ENCODE assay signal across 1 cellular context in the genomic region with DNA sequence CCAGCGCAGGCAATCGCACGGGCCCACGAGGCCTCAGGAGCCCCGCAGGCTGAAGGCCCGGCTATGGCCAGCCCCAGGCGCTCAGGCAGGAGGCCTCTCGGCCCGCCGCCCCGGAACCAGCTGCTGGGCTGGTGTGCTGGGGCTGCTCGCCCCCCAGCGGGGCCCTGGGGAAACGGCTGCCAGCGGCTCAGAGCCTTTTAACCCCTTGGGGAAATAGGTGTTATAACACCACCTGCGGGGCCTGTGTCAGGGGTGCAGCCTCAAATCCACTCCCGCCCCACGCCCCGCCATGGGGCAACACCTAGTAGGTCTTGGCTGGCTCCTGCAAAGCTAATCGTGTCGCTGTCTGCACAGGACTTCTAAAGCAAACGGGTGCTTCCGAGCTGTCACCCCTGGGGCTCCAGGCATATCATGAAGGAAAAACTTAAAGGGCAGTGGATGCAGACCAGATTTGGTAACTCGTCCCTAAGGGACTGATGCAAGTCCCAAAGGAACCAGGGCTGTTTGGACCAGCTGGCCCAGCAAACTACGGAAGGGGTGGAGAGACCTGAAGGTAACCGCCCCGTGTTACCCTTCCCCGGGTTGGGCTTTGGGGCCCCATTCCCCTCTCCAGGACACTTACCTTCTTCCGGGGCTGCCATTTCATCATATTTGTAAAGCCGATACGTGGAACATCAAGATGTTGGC.
TF ChIP-seq lines count a peak whose summit lies in the region.

No MANE protein-coding gene starts in this region.

TF ChIP-seq in HepG2, 621 proteins besides CTCF, POLR2A, EP300 and RAD21 (continued from another document and continues in another):
- TF ChIP-seq, protein P1, sequence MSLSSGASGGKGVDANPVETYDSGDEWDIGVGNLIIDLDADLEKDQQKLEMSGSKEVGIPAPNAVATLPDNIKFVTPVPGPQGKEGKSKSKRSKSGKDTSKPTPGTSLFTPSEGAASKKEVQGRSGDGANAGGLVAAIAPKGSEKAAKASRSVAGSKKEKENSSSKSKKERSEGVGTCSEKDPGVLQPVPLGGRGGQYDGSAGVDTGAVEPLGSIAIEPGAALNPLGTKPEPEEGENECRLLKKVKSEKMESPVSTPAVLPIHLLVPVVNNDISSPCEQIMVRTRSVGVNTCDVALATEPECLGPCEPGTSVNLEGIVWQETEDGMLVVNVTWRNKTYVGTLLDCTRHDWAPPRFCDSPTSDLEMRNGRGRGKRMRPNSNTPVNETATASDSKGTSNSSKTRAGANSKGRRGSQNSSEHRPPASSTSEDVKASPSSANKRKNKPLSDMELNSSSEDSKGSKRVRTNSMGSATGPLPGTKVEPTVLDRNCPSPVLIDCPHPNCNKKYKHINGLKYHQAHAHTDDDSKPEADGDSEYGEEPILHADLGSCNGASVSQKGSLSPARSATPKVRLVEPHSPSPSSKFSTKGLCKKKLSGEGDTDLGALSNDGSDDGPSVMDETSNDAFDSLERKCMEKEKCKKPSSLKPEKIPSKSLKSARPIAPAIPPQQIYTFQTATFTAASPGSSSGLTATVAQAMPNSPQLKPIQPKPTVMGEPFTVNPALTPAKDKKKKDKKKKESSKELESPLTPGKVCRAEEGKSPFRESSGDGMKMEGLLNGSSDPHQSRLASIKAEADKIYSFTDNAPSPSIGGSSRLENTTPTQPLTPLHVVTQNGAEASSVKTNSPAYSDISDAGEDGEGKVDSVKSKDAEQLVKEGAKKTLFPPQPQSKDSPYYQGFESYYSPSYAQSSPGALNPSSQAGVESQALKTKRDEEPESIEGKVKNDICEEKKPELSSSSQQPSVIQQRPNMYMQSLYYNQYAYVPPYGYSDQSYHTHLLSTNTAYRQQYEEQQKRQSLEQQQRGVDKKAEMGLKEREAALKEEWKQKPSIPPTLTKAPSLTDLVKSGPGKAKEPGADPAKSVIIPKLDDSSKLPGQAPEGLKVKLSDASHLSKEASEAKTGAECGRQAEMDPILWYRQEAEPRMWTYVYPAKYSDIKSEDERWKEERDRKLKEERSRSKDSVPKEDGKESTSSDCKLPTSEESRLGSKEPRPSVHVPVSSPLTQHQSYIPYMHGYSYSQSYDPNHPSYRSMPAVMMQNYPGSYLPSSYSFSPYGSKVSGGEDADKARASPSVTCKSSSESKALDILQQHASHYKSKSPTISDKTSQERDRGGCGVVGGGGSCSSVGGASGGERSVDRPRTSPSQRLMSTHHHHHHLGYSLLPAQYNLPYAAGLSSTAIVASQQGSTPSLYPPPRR (CRISPR knock-in tag; IDR thresholded peaks at IDR 0.05; ENCODE audit: borderline replicate concordance): no peak
- TF ChIP-seq REPIN1 (CRISPR knock-in tag; IDR thresholded peaks at IDR 0.05; ENCODE audit: borderline replicate concordance, low read depth) (peak; percentile 80; the same call in 1 of the 2 replicates), KMT2A (CRISPR knock-in tag; IDR thresholded peaks at IDR 0.05) (peak; percentile 39; the same call in 1 of the 2 replicates), ZNF562 (CRISPR knock-in tag; IDR thresholded peaks at IDR 0.05; ENCODE audit: borderline replicate concordance) (no peak), BORCS8-MEF2B (CRISPR knock-in tag; IDR thresholded peaks at IDR 0.05) (0 out of 2 replicates have a peak, but pooled peaks have one; percentile 26), PTBP1 (IDR thresholded peaks at IDR 0.05; ENCODE audit: low read depth, low read length, poor library complexity, severe bottlenecking) (no peak), PPARG (CRISPR knock-in tag; conservative IDR thresholded peaks at IDR 0.05) (no peak), BHLHE40 (IDR thresholded peaks at IDR 0.05; ENCODE audit: low read length) (0 out of 2 replicates have a peak, but pooled peaks have one; percentile 31), ZKSCAN1 (IDR thresholded peaks at IDR 0.05; ENCODE audit: low read length) (peak; percentile 51), RELA (CRISPR knock-in tag; IDR thresholded peaks at IDR 0.05) (no peak), RBM39 (IDR thresholded peaks at IDR 0.05; ENCODE audit: low read depth, low read length, poor library complexity, severe bottlenecking) (peak; percentile 85), ZBTB38 (CRISPR knock-in tag; IDR thresholded peaks at IDR 0.05) (peak; percentile 73), ZNF790 (CRISPR knock-in tag; IDR thresholded peaks at IDR 0.05; ENCODE audit: borderline replicate concordance) (no peak), RXRB (CRISPR knock-in tag; IDR thresholded peaks at IDR 0.05; ENCODE audit: borderline replicate concordance) (no peak; the same call in none of the 2 replicates), ZSCAN29 (CRISPR knock-in tag; conservative IDR thresholded peaks at IDR 0.05) (no peak), ETV5 (CRISPR knock-in tag; IDR thresholded peaks at IDR 0.05; ENCODE audit: borderline replicate concordance) (peak; percentile 54; the same call in 1 of the 2 replicates), KDM4B (CRISPR knock-in tag; IDR thresholded peaks at IDR 0.05) (no peak; the same call in 1 of the 2 replicates), PHF8 (CRISPR knock-in tag; IDR thresholded peaks at IDR 0.05) (peak; percentile 75; the same call in 1 of the 2 replicates), DMAP1 (CRISPR knock-in tag; IDR thresholded peaks at IDR 0.05) (peak; percentile 55; the same call in 1 of the 2 replicates), HIVEP1 (CRISPR knock-in tag; IDR thresholded peaks at IDR 0.05) (peak; percentile 42; the same call in 1 of the 2 replicates), ZNF563 (CRISPR knock-in tag; IDR thresholded peaks at IDR 0.05) (peak; percentile 61; the same call in 1 of the 2 replicates), TBP (CRISPR knock-in tag; IDR thresholded peaks at IDR 0.05) (no peak), ETV6 (CRISPR knock-in tag; conservative IDR thresholded peaks at IDR 0.05) (no peak)
- TF ChIP-seq, protein P2, sequence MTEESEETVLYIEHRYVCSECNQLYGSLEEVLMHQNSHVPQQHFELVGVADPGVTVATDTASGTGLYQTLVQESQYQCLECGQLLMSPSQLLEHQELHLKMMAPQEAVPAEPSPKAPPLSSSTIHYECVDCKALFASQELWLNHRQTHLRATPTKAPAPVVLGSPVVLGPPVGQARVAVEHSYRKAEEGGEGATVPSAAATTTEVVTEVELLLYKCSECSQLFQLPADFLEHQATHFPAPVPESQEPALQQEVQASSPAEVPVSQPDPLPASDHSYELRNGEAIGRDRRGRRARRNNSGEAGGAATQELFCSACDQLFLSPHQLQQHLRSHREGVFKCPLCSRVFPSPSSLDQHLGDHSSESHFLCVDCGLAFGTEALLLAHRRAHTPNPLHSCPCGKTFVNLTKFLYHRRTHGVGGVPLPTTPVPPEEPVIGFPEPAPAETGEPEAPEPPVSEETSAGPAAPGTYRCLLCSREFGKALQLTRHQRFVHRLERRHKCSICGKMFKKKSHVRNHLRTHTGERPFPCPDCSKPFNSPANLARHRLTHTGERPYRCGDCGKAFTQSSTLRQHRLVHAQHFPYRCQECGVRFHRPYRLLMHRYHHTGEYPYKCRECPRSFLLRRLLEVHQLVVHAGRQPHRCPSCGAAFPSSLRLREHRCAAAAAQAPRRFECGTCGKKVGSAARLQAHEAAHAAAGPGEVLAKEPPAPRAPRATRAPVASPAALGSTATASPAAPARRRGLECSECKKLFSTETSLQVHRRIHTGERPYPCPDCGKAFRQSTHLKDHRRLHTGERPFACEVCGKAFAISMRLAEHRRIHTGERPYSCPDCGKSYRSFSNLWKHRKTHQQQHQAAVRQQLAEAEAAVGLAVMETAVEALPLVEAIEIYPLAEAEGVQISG (CRISPR knock-in tag; IDR thresholded peaks at IDR 0.05): peak; percentile 14; the same call in 1 of the 2 replicates
- TF ChIP-seq, protein P3, sequence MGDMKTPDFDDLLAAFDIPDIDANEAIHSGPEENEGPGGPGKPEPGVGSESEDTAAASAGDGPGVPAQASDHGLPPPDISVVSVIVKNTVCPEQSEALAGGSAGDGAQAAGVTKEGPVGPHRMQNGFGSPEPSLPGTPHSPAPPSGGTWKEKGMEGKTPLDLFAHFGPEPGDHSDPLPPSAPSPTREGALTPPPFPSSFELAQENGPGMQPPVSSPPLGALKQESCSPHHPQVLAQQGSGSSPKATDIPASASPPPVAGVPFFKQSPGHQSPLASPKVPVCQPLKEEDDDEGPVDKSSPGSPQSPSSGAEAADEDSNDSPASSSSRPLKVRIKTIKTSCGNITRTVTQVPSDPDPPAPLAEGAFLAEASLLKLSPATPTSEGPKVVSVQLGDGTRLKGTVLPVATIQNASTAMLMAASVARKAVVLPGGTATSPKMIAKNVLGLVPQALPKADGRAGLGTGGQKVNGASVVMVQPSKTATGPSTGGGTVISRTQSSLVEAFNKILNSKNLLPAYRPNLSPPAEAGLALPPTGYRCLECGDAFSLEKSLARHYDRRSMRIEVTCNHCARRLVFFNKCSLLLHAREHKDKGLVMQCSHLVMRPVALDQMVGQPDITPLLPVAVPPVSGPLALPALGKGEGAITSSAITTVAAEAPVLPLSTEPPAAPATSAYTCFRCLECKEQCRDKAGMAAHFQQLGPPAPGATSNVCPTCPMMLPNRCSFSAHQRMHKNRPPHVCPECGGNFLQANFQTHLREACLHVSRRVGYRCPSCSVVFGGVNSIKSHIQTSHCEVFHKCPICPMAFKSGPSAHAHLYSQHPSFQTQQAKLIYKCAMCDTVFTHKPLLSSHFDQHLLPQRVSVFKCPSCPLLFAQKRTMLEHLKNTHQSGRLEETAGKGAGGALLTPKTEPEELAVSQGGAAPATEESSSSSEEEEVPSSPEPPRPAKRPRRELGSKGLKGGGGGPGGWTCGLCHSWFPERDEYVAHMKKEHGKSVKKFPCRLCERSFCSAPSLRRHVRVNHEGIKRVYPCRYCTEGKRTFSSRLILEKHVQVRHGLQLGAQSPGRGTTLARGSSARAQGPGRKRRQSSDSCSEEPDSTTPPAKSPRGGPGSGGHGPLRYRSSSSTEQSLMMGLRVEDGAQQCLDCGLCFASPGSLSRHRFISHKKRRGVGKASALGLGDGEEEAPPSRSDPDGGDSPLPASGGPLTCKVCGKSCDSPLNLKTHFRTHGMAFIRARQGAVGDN (CRISPR knock-in tag; IDR thresholded peaks at IDR 0.05): peak; percentile 97
- TF ChIP-seq, protein P4, sequence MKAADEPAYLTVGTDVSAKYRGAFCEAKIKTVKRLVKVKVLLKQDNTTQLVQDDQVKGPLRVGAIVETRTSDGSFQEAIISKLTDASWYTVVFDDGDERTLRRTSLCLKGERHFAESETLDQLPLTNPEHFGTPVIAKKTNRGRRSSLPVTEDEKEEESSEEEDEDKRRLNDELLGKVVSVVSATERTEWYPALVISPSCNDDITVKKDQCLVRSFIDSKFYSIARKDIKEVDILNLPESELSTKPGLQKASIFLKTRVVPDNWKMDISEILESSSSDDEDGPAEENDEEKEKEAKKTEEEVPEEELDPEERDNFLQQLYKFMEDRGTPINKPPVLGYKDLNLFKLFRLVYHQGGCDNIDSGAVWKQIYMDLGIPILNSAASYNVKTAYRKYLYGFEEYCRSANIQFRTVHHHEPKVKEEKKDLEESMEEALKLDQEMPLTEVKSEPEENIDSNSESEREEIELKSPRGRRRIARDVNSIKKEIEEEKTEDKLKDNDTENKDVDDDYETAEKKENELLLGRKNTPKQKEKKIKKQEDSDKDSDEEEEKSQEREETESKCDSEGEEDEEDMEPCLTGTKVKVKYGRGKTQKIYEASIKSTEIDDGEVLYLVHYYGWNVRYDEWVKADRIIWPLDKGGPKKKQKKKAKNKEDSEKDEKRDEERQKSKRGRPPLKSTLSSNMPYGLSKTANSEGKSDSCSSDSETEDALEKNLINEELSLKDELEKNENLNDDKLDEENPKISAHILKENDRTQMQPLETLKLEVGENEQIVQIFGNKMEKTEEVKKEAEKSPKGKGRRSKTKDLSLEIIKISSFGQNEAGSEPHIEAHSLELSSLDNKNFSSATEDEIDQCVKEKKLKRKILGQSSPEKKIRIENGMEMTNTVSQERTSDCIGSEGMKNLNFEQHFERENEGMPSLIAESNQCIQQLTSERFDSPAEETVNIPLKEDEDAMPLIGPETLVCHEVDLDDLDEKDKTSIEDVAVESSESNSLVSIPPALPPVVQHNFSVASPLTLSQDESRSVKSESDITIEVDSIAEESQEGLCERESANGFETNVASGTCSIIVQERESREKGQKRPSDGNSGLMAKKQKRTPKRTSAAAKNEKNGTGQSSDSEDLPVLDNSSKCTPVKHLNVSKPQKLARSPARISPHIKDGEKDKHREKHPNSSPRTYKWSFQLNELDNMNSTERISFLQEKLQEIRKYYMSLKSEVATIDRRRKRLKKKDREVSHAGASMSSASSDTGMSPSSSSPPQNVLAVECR (CRISPR knock-in tag; IDR thresholded peaks at IDR 0.05; ENCODE audit: borderline replicate concordance): peak; percentile 67; the same call in 1 of the 2 replicates
- TF ChIP-seq, protein P5, sequence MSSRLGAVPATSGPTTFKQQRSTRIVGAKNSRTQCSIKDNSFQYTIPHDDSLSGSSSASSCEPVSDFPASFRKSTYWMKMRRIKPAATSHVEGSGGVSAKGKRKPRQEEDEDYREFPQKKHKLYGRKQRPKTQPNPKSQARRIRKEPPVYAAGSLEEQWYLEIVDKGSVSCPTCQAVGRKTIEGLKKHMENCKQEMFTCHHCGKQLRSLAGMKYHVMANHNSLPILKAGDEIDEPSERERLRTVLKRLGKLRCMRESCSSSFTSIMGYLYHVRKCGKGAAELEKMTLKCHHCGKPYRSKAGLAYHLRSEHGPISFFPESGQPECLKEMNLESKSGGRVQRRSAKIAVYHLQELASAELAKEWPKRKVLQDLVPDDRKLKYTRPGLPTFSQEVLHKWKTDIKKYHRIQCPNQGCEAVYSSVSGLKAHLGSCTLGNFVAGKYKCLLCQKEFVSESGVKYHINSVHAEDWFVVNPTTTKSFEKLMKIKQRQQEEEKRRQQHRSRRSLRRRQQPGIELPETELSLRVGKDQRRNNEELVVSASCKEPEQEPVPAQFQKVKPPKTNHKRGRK (CRISPR knock-in tag; IDR thresholded peaks at IDR 0.05): no peak
- TF ChIP-seq, protein P6, sequence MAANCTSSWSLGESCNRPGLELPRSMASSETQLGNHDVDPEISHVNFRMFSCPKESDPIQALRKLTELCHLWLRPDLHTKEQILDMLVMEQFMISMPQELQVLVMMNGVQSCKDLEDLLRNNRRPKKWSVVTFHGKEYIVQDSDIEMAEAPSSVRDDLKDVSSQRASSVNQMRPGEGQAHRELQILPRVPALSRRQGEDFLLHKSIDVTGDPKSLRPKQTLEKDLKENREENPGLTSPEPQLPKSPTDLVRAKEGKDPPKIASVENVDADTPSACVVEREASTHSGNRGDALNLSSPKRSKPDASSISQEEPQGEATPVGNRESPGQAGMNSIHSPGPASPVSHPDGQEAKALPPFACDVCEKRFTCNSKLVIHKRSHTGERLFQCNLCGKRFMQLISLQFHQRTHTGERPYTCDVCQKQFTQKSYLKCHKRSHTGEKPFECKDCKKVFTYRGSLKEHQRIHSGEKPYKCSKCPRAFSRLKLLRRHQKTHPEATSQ (CRISPR knock-in tag; IDR thresholded peaks at IDR 0.05; ENCODE audit: borderline replicate concordance): no peak
